Comparison of ENCODE assay signal across 8 cellular contexts in the genomic region with DNA sequence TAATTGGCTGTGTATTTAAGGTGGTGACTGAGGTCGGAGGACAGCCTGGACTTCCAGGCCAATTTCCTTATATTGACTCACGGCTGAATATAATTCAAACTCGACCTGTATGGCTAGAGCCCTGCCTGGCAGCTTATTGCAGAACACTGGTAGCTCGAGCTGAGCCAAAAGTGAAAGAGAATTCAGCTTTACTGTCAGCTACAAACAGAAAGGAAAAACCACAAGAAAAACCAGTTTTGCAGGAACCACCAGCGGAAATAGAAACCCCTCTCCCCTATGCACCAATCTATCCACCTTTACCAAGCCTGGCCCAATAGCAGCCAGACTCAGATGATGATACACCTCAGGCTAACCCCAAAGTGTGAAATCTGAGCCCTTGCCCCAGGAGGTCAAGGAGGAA.
A peak's percentile ranks its signal among the peaks of the same experiment; 100 is the strongest.
DNase-seq lines count a peak whose midpoint lies in the region; ATAC-seq and TF ChIP-seq lines count a peak whose summit lies in the region.

No MANE protein-coding gene starts in this region.

- DNase-seq in GM10266 (ENCODE audit: extremely low spot score), result peak; percentile 19
- peak; percentile 24 for DNase-seq in activated naive CD8-positive, alpha-beta T cell treated with anti-CD3 and anti-CD28 coated beads for 36 hours
- no peak for DNase-seq in HT-29 (ENCODE audit: low spot score)
- DNase-seq in omental fat pad (ENCODE audit: low spot score), result no peak
- DNase-seq in D341Med (ENCODE audit: low spot score), result no peak
- no peak for DNase-seq in T1000 (lab: John Stamatoyannopoulos, UW)

- no peaks in the 10 kb centered on the region for H3K9me3 Mint-ChIP-seq in activated naive CD8-positive, alpha-beta T cell treated with anti-CD3 and anti-CD28 coated beads for 36 hours

- H3K9me3 ChIP-seq in neutrophil, result no peaks in the 10 kb centered on the region

- H3K27me3 ChIP-seq in neutrophil, result no peaks in the 10 kb centered on the region

- TF ChIP-seq CTCF in GM10266 (IDR thresholded peaks at IDR 0.05; ENCODE audit: control insufficient read depth, insufficient read depth, low read depth, missing control alignments), result no peak
- no peak for TF ChIP-seq CTCF in neutrophil (IDR thresholded peaks at IDR 0.05)
- no peak for TF ChIP-seq CTCF in omental fat pad (IDR thresholded peaks at IDR 0.05)

- H3K4me3 ChIP-seq in neutrophil (ENCODE audit: low read depth in 1 of 2, low read length in 1 of 2), result peak overlapping the region; percentile 54 to 62

- peak overlapping the region; percentile 94 for H3K27ac Mint-ChIP-seq in activated naive CD8-positive, alpha-beta T cell treated with anti-CD3 and anti-CD28 coated beads for 36 hours

- H3K36me3 ChIP-seq in neutrophil, result no peaks in the 10 kb centered on the region

- peak; percentile 40 for ATAC-seq in HG03460 (IDR thresholded peaks at IDR 0.05; ENCODE audit: unreplicated experiment)
- ATAC-seq in omental fat pad (ENCODE audit: low FRiP score), result no peak

- peaks cover 39% of the 10 kb centered on the region for H3K4me1 Mint-ChIP-seq in activated naive CD8-positive, alpha-beta T cell treated with anti-CD3 and anti-CD28 coated beads for 36 hours

- H3K36me3 Mint-ChIP-seq in activated naive CD8-positive, alpha-beta T cell treated with anti-CD3 and anti-CD28 coated beads for 36 hours, result peaks cover 3% of the 10 kb centered on the region

- no peaks in the 10 kb centered on the region for H3K27me3 Mint-ChIP-seq in activated naive CD8-positive, alpha-beta T cell treated with anti-CD3 and anti-CD28 coated beads for 36 hours

- peaks cover 0 to 77% of the 10 kb centered on the region in 2 experiments for H3K4me1 ChIP-seq in neutrophil (ENCODE audit: control insufficient read depth in 1 of 2, insufficient read depth in 1 of 2, low read depth in 1 of 2, low read length in 1 of 2)

- peak overlapping the region; percentile 82 for H3K4me3 Mint-ChIP-seq in activated naive CD8-positive, alpha-beta T cell treated with anti-CD3 and anti-CD28 coated beads for 36 hours

- peak overlapping the region; percentile 88 for H3K27ac ChIP-seq in neutrophil

Comparison
In these comparisons a context has a peak if more than half of its experiments do, and no peak if none do; other contexts are left out.
1. DNase-seq: peak in GM10266 (single experiment) and activated naive CD8-positive, alpha-beta T cell treated with anti-CD3 and anti-CD28 coated beads for 36 hours (single experiment); none in HT-29 (single experiment), omental fat pad (single experiment), D341Med (single experiment) and T1000 (single experiment).